Comparison of ENCODE assay signal across 23 cellular contexts in the genomic region with DNA sequence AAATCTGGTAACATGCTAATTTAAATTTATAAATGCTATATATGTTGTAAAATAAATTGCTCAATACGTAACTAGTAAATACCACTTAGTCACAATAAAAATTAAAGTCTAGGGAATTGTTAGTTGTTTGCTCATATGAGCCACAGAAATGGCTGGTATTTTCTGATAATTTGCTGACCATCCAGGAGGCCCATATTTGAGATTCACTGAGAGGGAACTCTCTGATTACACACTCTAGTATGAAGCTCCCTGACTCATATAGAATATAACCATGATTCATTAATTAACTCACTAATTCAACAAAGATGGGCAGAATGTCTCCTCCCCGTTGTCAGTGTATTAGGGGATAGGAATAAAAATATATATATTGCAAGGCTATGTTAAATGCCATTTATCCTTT.
A peak's percentile ranks its signal among the peaks of the same experiment; 100 is the strongest.
DNase-seq lines count a peak whose midpoint lies in the region; ATAC-seq and TF ChIP-seq lines count a peak whose summit lies in the region.
"Had no signal": no experiment of that assay in that cellular context is flagged by ENCODE, and none has a peak within 500 bp of the region (broad histone marks: within the 10 kb centered on the region; RNA-seq: fewer than 3 reads in every experiment).

No MANE protein-coding gene starts in this region.

- in situ Hi-C loops in KBM-7 (cut with MboI; ENCODE audit: low pct_unique_long_range_greater_than_20kb, low sequenced_read_pairs), result no loop called here

- H3K4me3 ChIP-seq in AG09309 (ENCODE audit: control insufficient read depth, low read depth, low read length), result no peak overlapping the region
- H3K4me3 ChIP-seq: K562, left lung, pancreas, right atrium auricular region had no signal

- peak; percentile 67 for DNase-seq in AG09309 (ENCODE audit: low read depth)
- peak; percentile 77 for DNase-seq in HS-5 (ENCODE audit: low read depth)
- peak; percentile 17 for DNase-seq in astrocyte of the hippocampus (ENCODE audit: low read depth, low spot score)
- DNase-seq in fibroblast of the conjunctiva (ENCODE audit: low read depth), result peak; percentile 13
- DNase-seq in KBM-7, result no peak
- DNase-seq in NCI-H1417 treated with DMSO at 0.1 percent for 48 hours (lab: John Stamatoyannopoulos, UW), result no peak
- DNase-seq in activated CD4-positive, alpha-beta T cell treated with anti-CD3 and anti-CD28 coated beads, Interleukin-2, amount 50 U/mL, for 4 hours, result no peak
- DNase-seq: activated CD4-positive, alpha-beta T cell treated with anti-CD3 and anti-CD28 coated beads for 1 hour; activated CD8-positive, alpha-beta memory T cell treated with anti-CD3 and anti-CD28 coated beads for 24 hours; activated naive CD4-positive, alpha-beta T cell treated with Interleukin-2 at 50 U/mL for 16 hours; activated T-cell treated with anti-CD3 and anti-CD28 coated beads, Interleukin-2, amount 50 U/mL, for 4 hours; effector CD8-positive, alpha-beta T cell; HCEC 1CT; left lung; naive thymus-derived CD4-positive, alpha-beta T cell; NCI-H1694 treated with DMSO at 0.1 percent for 48 hours; NCI-H748 treated with DMSO at 0.1 percent for 48 hours; pancreas; Right ventricle myocardium superior had no signal

- no peak for ATAC-seq in GM19397 (IDR thresholded peaks at IDR 0.05; ENCODE audit: unreplicated experiment)
- ATAC-seq: activated T-cell treated with anti-CD3 and anti-CD28 coated beads, Interleukin-2, amount 50 U/mL, for 4 hours; esophagus mucosa; K562; left lung; naive thymus-derived CD4-positive, alpha-beta T cell; pancreas had no signal

- no peak for TF ChIP-seq CTCF in AG09309 (IDR thresholded peaks at IDR 0.05; ENCODE audit: control insufficient read depth, insufficient read depth, low read depth, low read length, missing control alignments)

Comparison
In these comparisons a context has a peak if more than half of its experiments do, and no peak if none do; other contexts are left out.
1. DNase-seq: peak in AG09309 (single experiment), HS-5 (single experiment), astrocyte of the hippocampus (single experiment) and fibroblast of the conjunctiva (single experiment); none in KBM-7 (single experiment), NCI-H1417 treated with DMSO at 0.1 percent for 48 hours (single experiment) and activated CD4-positive, alpha-beta T cell treated with anti-CD3 and anti-CD28 coated beads, Interleukin-2, amount 50 U/mL, for 4 hours (0 of 2).